26 cellular contexts compared by ENCODE assay signal in the genomic region with DNA sequence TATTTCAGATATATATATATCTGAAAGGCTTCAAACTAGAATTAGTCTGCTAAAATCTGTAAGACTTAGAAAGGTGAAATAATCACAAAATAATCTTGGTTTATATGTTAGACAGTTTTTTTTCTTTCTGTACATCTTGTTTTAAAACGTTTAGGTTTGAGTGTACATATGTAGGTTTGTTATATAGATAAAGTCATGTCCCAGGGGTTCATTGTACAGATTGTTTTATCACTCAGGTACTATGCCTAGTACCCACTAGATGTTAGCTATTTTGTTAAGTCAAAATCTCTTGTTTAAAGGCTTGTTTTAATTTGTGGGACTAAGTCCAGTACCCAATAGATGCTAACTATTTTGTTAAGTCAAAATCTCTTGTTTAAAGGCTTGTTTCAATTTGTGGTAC.
"Had no signal": no experiment of that assay in that cellular context is flagged by ENCODE, and none has a peak within 500 bp of the region (broad histone marks: within the 10 kb centered on the region; RNA-seq: fewer than 3 reads in every experiment).

No MANE protein-coding gene starts in this region.

- ATAC-seq: activated T-cell treated with anti-CD3 and anti-CD28 coated beads, Interleukin-2, amount 50 U/mL, for 4 hours; activated T-helper 17 cell treated with anti-CD3 and anti-CD28 coated beads, Interleukin-2, amount 50 U/mL, for 72 hours; gastroesophageal sphincter; left cardiac atrium; naive thymus-derived CD8-positive, alpha-beta T cell; pancreas; stimulated activated memory B cell treated with anti-CD40 and anti-IgM and Interleukin-4, amounts not matched to agents 10 μg/mL and 1 μg/mL and 100 μg/mL, for 72 hours; stimulated activated naive CD8-positive, alpha-beta T cell treated with anti-CD3 and anti-CD28 coated beads, Interleukin-15, amount 100 ng/mL, for 72 hours had no signal

- DNase-seq: activated CD4-positive, alpha-beta memory T cell treated with anti-CD3 and anti-CD28 coated beads, Interleukin-2, amount 10 ng/mL, durations not matched to agents 7 days and 5 days; activated CD4-positive, alpha-beta T cell treated with anti-CD3 and anti-CD28 coated beads for 48 hours; activated CD8-positive, alpha-beta memory T cell treated with anti-CD3 and anti-CD28 coated beads, Interleukin-2, amount 50 U/mL, for 48 hours; activated gamma-delta T cell treated with Interleukin-2 at 50 U/mL for 16 hours; activated T-cell treated with anti-CD3 and anti-CD28 coated beads, Interleukin-2, amount 50 U/mL, for 4 hours; central memory CD4-positive, alpha-beta T cell; left cardiac atrium; naive thymus-derived CD8-positive, alpha-beta T cell; nucleus accumbens; pancreas; stimulated activated CD4-positive, alpha-beta T cell treated with anti-CD3 and anti-CD28 coated beads, Interleukin-1b, Interleukin-23, amount 100 ng/mL, for 48 hours; stimulated activated CD4-positive, alpha-beta T cell treated with anti-CD3 and anti-CD28 coated beads, Interleukin-4, amount 100 ng/mL, for 4 hours; stimulated activated CD8-positive, alpha-beta memory T cell treated with anti-CD3 and anti-CD28 coated beads, Interleukin-4, amount 100 ng/mL, for 48 hours; stimulated activated naive CD8-positive, alpha-beta T cell treated with anti-CD3 and anti-CD28 coated beads, Interleukin-15, amount 100 ng/mL, for 72 hours; substantia nigra; uterus had no signal

- H3K27ac ChIP-seq: breast epithelium, gastroesophageal sphincter, hepatocyte, pancreas, prostate gland, uterus, VCaP had no signal

- H3K79me2 ChIP-seq: hepatocyte had no signal

- H3K36me3 ChIP-seq: breast epithelium, gastroesophageal sphincter, pancreas, prostate gland, uterus had no signal

- H3K4me2 ChIP-seq: hepatocyte, smooth muscle cell had no signal

- H3K4me3 ChIP-seq: breast epithelium, gastroesophageal sphincter, hepatocyte, pancreas, prostate gland, smooth muscle cell, uterus had no signal

- FAIRE-seq: endothelial cell of umbilical vein, keratinocyte had no signal

- H3K9me3 ChIP-seq: pancreas, prostate gland, uterus had no signal

- H3K27me3 ChIP-seq: breast epithelium, gastroesophageal sphincter, hepatocyte, pancreas, uterus had no signal

- H2AFZ ChIP-seq: hepatocyte had no signal

- H3K4me1 ChIP-seq: breast epithelium, gastroesophageal sphincter, pancreas, prostate gland, uterus had no signal
